8 cellular contexts compared by ENCODE assay signal in genomic region chr16:10385725-10386516, GRCh38. TPM values are rescaled to one million over a fixed set of nuclear protein-coding genes. Genes with fewer than 3 reads are reported as not detected.
DNase-seq lines count a peak whose midpoint lies in the region; ATAC-seq and TF ChIP-seq lines count a peak whose summit lies in the region.

A gene with protein sequence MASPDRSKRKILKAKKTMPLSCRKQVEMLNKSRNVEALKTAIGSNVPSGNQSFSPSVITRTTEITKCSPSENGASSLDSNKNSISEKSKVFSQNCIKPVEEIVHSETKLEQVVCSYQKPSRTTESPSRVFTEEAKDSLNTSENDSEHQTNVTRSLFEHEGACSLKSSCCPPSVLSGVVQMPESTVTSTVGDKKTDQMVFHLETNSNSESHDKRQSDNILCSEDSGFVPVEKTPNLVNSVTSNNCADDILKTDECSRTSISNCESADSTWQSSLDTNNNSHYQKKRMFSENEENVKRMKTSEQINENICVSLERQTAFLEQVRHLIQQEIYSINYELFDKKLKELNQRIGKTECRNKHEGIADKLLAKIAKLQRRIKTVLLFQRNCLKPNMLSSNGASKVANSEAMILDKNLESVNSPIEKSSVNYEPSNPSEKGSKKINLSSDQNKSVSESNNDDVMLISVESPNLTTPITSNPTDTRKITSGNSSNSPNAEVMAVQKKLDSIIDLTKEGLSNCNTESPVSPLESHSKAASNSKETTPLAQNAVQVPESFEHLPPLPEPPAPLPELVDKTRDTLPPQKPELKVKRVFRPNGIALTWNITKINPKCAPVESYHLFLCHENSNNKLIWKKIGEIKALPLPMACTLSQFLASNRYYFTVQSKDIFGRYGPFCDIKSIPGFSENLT (plus strand): TSS chr16:10386061. CDS start chr16:10430621, 44,560 bp downstream.

- no peaks in the 10 kb centered on the region for H3K27me3 Mint-ChIP-seq in chondrocyte (ENCODE audit: low read depth)

- H3K9me3 Mint-ChIP-seq in chondrocyte (ENCODE audit: low read depth): peaks cover 2% of the 10 kb centered on the region

- peak; percentile 89 for DNase-seq in DMS114 treated with DMSO at 0.1 percent for 48 hours (lab: John Stamatoyannopoulos, UW; ENCODE audit: unreplicated experiment)
- DNase-seq in KBM-7: peak; percentile 95
- peak; percentile 84 to 87 for DNase-seq in activated CD4-positive, alpha-beta T cell treated with anti-CD3 and anti-CD28 coated beads for 24 hours (ENCODE audit: low read depth in 2 of 2)
- peak; percentile 95 for DNase-seq in chondrocyte (ENCODE audit: low spot score)
- DNase-seq in kidney tubule cell (ENCODE audit: low spot score): peak; percentile 87
- DNase-seq in stimulated activated CD4-positive, alpha-beta T cell treated with anti-CD3 and anti-CD28 coated beads, Interleukin-1b, Interleukin-23, amount 100 ng/mL, for 1 hour (ENCODE audit: low read depth in 2 of 2): peak; percentile 49 to 82
- DNase-seq in NCI-H748 (lab: John Stamatoyannopoulos, UW; ENCODE audit: unreplicated experiment): no peak

- H3K4me1 Mint-ChIP-seq in chondrocyte (ENCODE audit: low read depth): peaks cover 15% of the 10 kb centered on the region

- in situ Hi-C loops in KBM-7 (cut with MboI; ENCODE audit: low pct_unique_long_range_greater_than_20kb, low sequenced_read_pairs): no loop called here

- H3K27ac Mint-ChIP-seq in chondrocyte (ENCODE audit: unreplicated experiment): peak within 1 kb of the TSS; percentile 97

- H3K4me3 Mint-ChIP-seq in chondrocyte (ENCODE audit: unreplicated experiment): peak within 1 kb of the TSS; percentile 83

- H3K36me3 Mint-ChIP-seq in chondrocyte (ENCODE audit: low read depth): peaks cover 3% of the 10 kb centered on the region

- peak; percentile 89 for ATAC-seq in GM21576 (IDR thresholded peaks at IDR 0.05; ENCODE audit: unreplicated experiment)

- peak; percentile 21 for TF ChIP-seq CTCF in chondrocyte (IDR thresholded peaks at IDR 0.05)

RNA-seq across cellular contexts. Expression of the gene that starts here (rescaled TPM):
- 4.8 to 9.5 TPM (median 7.5 TPM) in 3 replicates for total RNA-seq in chondrocyte
